1 cellular context compared by ENCODE assay signal in the genomic region with DNA sequence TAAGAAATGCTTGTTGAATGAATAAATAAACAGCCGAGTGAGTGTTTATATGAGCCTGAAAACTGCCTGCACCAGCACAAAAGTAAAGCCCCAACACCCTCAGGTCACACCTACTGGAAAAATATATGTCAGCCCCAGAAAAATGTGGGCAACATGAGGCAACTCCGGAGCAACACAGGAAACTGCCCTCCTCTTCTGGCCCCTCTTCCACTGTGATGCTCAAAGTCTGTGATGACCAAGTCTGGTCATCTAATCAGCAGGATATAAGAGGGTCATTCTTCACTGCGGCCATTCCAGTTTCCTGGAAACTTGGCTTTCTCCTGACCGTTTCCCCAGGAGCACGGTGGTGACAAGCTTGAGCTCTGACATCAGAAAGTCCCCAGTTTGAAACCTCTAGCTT.
TF ChIP-seq lines count a peak whose summit lies in the region.

No MANE protein-coding gene starts in this region.

TF ChIP-seq in K562, 482 proteins besides CTCF, POLR2A, EP300 and RAD21 (continued from another document):
- TF ChIP-seq, protein P1, sequence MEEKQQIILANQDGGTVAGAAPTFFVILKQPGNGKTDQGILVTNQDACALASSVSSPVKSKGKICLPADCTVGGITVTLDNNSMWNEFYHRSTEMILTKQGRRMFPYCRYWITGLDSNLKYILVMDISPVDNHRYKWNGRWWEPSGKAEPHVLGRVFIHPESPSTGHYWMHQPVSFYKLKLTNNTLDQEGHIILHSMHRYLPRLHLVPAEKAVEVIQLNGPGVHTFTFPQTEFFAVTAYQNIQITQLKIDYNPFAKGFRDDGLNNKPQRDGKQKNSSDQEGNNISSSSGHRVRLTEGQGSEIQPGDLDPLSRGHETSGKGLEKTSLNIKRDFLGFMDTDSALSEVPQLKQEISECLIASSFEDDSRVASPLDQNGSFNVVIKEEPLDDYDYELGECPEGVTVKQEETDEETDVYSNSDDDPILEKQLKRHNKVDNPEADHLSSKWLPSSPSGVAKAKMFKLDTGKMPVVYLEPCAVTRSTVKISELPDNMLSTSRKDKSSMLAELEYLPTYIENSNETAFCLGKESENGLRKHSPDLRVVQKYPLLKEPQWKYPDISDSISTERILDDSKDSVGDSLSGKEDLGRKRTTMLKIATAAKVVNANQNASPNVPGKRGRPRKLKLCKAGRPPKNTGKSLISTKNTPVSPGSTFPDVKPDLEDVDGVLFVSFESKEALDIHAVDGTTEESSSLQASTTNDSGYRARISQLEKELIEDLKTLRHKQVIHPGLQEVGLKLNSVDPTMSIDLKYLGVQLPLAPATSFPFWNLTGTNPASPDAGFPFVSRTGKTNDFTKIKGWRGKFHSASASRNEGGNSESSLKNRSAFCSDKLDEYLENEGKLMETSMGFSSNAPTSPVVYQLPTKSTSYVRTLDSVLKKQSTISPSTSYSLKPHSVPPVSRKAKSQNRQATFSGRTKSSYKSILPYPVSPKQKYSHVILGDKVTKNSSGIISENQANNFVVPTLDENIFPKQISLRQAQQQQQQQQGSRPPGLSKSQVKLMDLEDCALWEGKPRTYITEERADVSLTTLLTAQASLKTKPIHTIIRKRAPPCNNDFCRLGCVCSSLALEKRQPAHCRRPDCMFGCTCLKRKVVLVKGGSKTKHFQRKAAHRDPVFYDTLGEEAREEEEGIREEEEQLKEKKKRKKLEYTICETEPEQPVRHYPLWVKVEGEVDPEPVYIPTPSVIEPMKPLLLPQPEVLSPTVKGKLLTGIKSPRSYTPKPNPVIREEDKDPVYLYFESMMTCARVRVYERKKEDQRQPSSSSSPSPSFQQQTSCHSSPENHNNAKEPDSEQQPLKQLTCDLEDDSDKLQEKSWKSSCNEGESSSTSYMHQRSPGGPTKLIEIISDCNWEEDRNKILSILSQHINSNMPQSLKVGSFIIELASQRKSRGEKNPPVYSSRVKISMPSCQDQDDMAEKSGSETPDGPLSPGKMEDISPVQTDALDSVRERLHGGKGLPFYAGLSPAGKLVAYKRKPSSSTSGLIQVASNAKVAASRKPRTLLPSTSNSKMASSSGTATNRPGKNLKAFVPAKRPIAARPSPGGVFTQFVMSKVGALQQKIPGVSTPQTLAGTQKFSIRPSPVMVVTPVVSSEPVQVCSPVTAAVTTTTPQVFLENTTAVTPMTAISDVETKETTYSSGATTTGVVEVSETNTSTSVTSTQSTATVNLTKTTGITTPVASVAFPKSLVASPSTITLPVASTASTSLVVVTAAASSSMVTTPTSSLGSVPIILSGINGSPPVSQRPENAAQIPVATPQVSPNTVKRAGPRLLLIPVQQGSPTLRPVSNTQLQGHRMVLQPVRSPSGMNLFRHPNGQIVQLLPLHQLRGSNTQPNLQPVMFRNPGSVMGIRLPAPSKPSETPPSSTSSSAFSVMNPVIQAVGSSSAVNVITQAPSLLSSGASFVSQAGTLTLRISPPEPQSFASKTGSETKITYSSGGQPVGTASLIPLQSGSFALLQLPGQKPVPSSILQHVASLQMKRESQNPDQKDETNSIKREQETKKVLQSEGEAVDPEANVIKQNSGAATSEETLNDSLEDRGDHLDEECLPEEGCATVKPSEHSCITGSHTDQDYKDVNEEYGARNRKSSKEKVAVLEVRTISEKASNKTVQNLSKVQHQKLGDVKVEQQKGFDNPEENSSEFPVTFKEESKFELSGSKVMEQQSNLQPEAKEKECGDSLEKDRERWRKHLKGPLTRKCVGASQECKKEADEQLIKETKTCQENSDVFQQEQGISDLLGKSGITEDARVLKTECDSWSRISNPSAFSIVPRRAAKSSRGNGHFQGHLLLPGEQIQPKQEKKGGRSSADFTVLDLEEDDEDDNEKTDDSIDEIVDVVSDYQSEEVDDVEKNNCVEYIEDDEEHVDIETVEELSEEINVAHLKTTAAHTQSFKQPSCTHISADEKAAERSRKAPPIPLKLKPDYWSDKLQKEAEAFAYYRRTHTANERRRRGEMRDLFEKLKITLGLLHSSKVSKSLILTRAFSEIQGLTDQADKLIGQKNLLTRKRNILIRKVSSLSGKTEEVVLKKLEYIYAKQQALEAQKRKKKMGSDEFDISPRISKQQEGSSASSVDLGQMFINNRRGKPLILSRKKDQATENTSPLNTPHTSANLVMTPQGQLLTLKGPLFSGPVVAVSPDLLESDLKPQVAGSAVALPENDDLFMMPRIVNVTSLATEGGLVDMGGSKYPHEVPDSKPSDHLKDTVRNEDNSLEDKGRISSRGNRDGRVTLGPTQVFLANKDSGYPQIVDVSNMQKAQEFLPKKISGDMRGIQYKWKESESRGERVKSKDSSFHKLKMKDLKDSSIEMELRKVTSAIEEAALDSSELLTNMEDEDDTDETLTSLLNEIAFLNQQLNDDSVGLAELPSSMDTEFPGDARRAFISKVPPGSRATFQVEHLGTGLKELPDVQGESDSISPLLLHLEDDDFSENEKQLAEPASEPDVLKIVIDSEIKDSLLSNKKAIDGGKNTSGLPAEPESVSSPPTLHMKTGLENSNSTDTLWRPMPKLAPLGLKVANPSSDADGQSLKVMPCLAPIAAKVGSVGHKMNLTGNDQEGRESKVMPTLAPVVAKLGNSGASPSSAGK (IDR thresholded peaks at IDR 0.05) = peak; percentile 48
- TF ChIP-seq HMG20B (CRISPR knock-in tag; IDR thresholded peaks at IDR 0.05) (no peak), ETV1 (tag; conservative IDR thresholded peaks at IDR 0.05; ENCODE audit: low read depth) (peak; percentile 87), SMAD3 (CRISPR knock-in tag; conservative IDR thresholded peaks at IDR 0.05) (peak; percentile 41; the same call in 1 of the 2 replicates), ZNF79 (CRISPR knock-in tag; IDR thresholded peaks at IDR 0.05; ENCODE audit: low read depth) (peak; percentile 50; the same call in 1 of the 2 replicates), LEF1 (IDR thresholded peaks at IDR 0.05) (no peak), ERF (CRISPR knock-in tag; IDR thresholded peaks at IDR 0.05) (0 out of 2 replicates have a peak, but pooled peaks have one; percentile 13), SMARCA5 (IDR thresholded peaks at IDR 0.05) (no peak), POLR2H (tag; IDR thresholded peaks at IDR 0.05; ENCODE audit: low read depth) (0 out of 2 replicates have a peak, but pooled peaks have one; percentile 49), E2F3 (CRISPR knock-in tag; IDR thresholded peaks at IDR 0.05) (0 out of 2 replicates have a peak, but pooled peaks have one; percentile 53), HIVEP1 (CRISPR knock-in tag; IDR thresholded peaks at IDR 0.05) (0 out of 2 replicates have a peak, but pooled peaks have one; percentile 35), NR1H2 (CRISPR knock-in tag; IDR thresholded peaks at IDR 0.05) (no peak), SMAD4 (CRISPR knock-in tag; conservative IDR thresholded peaks at IDR 0.05) (peak; percentile 75), KLF6 (CRISPR knock-in tag; IDR thresholded peaks at IDR 0.05; ENCODE audit: borderline replicate concordance) (peak; percentile 76; the same call in 1 of the 2 replicates), CEBPG (CRISPR knock-in tag; IDR thresholded peaks at IDR 0.05) (no peak), CEBPG (tag; conservative IDR thresholded peaks at IDR 0.05 in 1 of 2, IDR thresholded peaks at IDR 0.05 in 1 of 2) (peak; percentile 38 to 94; a peak in 3 of 4 replicates), ZNF41 (CRISPR knock-in tag; conservative IDR thresholded peaks at IDR 0.05) (0 out of 2 replicates have a peak, but pooled peaks have one; percentile 55), ZSCAN32 (CRISPR knock-in tag; IDR thresholded peaks at IDR 0.05) (peak; percentile 72), CXXC5 (CRISPR knock-in tag; IDR thresholded peaks at IDR 0.05) (peak; percentile 46), GABPA (tag; conservative IDR thresholded peaks at IDR 0.05; ENCODE audit: low read depth) (peak; percentile 59; the same call in 1 of the 2 replicates), RNF2 (IDR thresholded peaks at IDR 0.05) (peak; percentile 35; the same call in 1 of the 2 replicates), TAF1 (IDR thresholded peaks at IDR 0.05; ENCODE audit: control insufficient read depth, extremely low read depth, insufficient read depth, low read length, severe bottlenecking) (no peak), DMBX1 (CRISPR knock-in tag; IDR thresholded peaks at IDR 0.05; ENCODE audit: borderline replicate concordance) (peak; percentile 71; the same call in 1 of the 2 replicates), NCOA1 (IDR thresholded peaks at IDR 0.05; ENCODE audit: low read depth) (no peak), MECOM (CRISPR knock-in tag; IDR thresholded peaks at IDR 0.05) (no peak), NR2C1 (IDR thresholded peaks at IDR 0.05) (no peak), NR2C1 (tag; IDR thresholded peaks at IDR 0.05) (peak; percentile 31; the same call in 1 of the 2 replicates), TEAD1 (CRISPR knock-in tag; IDR thresholded peaks at IDR 0.05) (0 out of 4 replicates have a peak, but pooled peaks of 1 of the 2 experiments have one; percentile 34), SRSF1 (IDR thresholded peaks at IDR 0.05; ENCODE audit: low read depth, low read length) (no peak), ZNF311 (CRISPR knock-in tag; IDR thresholded peaks at IDR 0.05) (peak; percentile 76; the same call in 1 of the 2 replicates)
- TF ChIP-seq, protein P2, sequence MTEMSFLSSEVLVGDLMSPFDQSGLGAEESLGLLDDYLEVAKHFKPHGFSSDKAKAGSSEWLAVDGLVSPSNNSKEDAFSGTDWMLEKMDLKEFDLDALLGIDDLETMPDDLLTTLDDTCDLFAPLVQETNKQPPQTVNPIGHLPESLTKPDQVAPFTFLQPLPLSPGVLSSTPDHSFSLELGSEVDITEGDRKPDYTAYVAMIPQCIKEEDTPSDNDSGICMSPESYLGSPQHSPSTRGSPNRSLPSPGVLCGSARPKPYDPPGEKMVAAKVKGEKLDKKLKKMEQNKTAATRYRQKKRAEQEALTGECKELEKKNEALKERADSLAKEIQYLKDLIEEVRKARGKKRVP (CRISPR knock-in tag; IDR thresholded peaks at IDR 0.05) = peak; percentile 81
- TF ChIP-seq, protein P3, sequence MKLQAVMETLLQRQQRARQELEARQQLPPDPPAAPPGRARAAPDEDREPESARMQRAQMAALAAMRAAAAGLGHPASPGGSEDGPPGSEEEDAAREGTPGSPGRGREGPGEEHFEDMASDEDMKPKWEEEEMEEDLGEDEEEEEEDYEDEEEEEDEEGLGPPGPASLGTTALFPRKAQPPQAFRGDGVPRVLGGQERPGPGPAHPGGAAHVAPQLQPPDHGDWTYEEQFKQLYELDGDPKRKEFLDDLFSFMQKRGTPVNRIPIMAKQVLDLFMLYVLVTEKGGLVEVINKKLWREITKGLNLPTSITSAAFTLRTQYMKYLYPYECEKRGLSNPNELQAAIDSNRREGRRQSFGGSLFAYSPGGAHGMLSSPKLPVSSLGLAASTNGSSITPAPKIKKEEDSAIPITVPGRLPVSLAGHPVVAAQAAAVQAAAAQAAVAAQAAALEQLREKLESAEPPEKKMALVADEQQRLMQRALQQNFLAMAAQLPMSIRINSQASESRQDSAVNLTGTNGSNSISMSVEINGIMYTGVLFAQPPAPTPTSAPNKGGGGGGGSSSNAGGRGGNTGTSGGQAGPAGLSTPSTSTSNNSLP (IDR thresholded peaks at IDR 0.05; ENCODE audit: borderline replicate concordance, low read depth, low read length) = no peak
- TF ChIP-seq, protein P4, sequence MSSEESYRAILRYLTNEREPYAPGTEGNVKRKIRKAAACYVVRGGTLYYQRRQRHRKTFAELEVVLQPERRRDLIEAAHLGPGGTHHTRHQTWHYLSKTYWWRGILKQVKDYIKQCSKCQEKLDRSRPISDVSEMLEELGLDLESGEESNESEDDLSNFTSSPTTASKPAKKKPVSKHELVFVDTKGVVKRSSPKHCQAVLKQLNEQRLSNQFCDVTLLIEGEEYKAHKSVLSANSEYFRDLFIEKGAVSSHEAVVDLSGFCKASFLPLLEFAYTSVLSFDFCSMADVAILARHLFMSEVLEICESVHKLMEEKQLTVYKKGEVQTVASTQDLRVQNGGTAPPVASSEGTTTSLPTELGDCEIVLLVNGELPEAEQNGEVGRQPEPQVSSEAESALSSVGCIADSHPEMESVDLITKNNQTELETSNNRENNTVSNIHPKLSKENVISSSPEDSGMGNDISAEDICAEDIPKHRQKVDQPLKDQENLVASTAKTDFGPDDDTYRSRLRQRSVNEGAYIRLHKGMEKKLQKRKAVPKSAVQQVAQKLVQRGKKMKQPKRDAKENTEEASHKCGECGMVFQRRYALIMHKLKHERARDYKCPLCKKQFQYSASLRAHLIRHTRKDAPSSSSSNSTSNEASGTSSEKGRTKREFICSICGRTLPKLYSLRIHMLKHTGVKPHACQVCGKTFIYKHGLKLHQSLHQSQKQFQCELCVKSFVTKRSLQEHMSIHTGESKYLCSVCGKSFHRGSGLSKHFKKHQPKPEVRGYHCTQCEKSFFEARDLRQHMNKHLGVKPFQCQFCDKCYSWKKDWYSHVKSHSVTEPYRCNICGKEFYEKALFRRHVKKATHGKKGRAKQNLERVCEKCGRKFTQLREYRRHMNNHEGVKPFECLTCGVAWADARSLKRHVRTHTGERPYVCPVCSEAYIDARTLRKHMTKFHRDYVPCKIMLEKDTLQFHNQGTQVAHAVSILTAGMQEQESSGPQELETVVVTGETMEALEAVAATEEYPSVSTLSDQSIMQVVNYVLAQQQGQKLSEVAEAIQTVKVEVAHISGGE (CRISPR knock-in tag; IDR thresholded peaks at IDR 0.05) = 0 out of 6 replicates have a peak, but pooled peaks of 1 of the 3 experiments have one; percentile 27
- TF ChIP-seq, protein P5, sequence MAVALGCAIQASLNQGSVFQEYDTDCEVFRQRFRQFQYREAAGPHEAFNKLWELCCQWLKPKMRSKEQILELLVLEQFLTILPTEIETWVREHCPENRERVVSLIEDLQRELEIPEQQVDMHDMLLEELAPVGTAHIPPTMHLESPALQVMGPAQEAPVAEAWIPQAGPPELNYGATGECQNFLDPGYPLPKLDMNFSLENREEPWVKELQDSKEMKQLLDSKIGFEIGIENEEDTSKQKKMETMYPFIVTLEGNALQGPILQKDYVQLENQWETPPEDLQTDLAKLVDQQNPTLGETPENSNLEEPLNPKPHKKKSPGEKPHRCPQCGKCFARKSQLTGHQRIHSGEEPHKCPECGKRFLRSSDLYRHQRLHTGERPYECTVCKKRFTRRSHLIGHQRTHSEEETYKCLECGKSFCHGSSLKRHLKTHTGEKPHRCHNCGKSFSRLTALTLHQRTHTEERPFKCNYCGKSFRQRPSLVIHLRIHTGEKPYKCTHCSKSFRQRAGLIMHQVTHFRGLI (CRISPR knock-in tag; IDR thresholded peaks at IDR 0.05) = peak; percentile 65; the same call in 1 of the 2 replicates
